1 cellular context compared by ENCODE assay signal in the genomic region with DNA sequence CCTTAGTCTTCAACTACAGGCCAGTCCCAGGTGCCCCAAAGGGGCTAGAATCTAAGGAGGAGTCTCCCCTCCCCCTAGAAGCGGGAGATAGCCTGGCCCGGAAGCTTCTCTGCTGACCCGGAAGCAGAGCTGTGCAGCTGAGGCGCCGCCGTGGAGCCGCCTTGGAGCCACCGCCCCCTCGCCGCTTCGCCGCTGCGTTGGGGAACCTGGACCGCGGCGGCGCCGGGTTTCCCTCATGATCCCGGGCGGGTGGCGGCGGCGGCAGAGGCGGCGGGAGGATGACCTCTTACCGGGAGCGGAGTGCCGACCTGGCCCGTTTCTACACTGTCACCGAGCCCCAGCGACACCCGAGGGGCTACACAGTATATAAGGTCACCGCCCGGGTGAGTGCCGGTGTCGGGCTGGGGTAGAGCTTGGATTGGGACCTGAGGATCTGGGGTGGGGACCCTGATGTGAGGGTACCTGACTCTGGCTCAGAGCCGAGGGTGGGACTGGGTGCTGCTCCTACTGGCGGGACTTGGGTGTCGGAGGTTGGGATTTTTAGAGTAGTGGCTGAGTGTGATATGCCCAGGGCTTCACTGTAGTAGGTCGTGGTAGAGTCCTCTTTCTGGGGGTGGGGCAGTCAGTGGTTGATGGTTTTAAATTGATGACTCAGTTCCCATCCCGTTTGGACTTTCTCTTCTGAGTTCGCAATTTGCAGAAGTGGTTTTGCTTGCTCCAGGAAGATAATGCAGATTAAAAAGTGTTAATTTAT.
A peak's percentile ranks its signal among the peaks of the same experiment; 100 is the strongest.
TF ChIP-seq lines count a peak whose summit lies in the region.

A gene with protein sequence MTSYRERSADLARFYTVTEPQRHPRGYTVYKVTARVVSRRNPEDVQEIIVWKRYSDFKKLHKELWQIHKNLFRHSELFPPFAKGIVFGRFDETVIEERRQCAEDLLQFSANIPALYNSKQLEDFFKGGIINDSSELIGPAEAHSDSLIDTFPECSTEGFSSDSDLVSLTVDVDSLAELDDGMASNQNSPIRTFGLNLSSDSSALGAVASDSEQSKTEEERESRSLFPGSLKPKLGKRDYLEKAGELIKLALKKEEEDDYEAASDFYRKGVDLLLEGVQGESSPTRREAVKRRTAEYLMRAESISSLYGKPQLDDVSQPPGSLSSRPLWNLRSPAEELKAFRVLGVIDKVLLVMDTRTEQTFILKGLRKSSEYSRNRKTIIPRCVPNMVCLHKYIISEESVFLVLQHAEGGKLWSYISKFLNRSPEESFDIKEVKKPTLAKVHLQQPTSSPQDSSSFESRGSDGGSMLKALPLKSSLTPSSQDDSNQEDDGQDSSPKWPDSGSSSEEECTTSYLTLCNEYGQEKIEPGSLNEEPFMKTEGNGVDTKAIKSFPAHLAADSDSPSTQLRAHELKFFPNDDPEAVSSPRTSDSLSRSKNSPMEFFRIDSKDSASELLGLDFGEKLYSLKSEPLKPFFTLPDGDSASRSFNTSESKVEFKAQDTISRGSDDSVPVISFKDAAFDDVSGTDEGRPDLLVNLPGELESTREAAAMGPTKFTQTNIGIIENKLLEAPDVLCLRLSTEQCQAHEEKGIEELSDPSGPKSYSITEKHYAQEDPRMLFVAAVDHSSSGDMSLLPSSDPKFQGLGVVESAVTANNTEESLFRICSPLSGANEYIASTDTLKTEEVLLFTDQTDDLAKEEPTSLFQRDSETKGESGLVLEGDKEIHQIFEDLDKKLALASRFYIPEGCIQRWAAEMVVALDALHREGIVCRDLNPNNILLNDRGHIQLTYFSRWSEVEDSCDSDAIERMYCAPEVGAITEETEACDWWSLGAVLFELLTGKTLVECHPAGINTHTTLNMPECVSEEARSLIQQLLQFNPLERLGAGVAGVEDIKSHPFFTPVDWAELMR (plus strand): TSS at position 115 of the 754 bp plus-strand sequence. CDS start 164 bp downstream, at position 279.

TF ChIP-seq in HepG2, 621 proteins besides CTCF, POLR2A, EP300 and RAD21 (continued from another document and continues in another):
- TF ChIP-seq, protein P1, sequence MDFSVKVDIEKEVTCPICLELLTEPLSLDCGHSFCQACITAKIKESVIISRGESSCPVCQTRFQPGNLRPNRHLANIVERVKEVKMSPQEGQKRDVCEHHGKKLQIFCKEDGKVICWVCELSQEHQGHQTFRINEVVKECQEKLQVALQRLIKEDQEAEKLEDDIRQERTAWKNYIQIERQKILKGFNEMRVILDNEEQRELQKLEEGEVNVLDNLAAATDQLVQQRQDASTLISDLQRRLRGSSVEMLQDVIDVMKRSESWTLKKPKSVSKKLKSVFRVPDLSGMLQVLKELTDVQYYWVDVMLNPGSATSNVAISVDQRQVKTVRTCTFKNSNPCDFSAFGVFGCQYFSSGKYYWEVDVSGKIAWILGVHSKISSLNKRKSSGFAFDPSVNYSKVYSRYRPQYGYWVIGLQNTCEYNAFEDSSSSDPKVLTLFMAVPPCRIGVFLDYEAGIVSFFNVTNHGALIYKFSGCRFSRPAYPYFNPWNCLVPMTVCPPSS (IDR thresholded peaks at IDR 0.05): no peak
- TF ChIP-seq ZNF432 (CRISPR knock-in tag; IDR thresholded peaks at IDR 0.05; ENCODE audit: borderline replicate concordance) (no peak), TBL1XR1 (IDR thresholded peaks at IDR 0.05; ENCODE audit: borderline replicate concordance, low read length, partially characterized antibody) (peak; percentile 77), ZNF552 (CRISPR knock-in tag; IDR thresholded peaks at IDR 0.05; ENCODE audit: borderline replicate concordance) (0 out of 2 replicates have a peak, but pooled peaks have one; percentile 17), STAT5B (CRISPR knock-in tag; IDR thresholded peaks at IDR 0.05) (no peak), SOX6 (IDR thresholded peaks at IDR 0.05) (no peak), SOX6 (CRISPR knock-in tag; IDR thresholded peaks at IDR 0.05) (peak; percentile 48), MLLT10 (CRISPR knock-in tag; IDR thresholded peaks at IDR 0.05) (no peak), NFYC (CRISPR knock-in tag; IDR thresholded peaks at IDR 0.05) (no peak), ZKSCAN1 (IDR thresholded peaks at IDR 0.05; ENCODE audit: low read length) (no peak), ZC3H4 (CRISPR knock-in tag; IDR thresholded peaks at IDR 0.05; ENCODE audit: borderline replicate concordance) (no peak), MAFK (conservative IDR thresholded peaks at IDR 0.05 in 1 of 2, IDR thresholded peaks at IDR 0.05 in 1 of 2; ENCODE audit: low read length in 2 of 2) (peak; percentile 62 to 74; a peak in 3 of 4 replicates), MAFF (IDR thresholded peaks at IDR 0.05; ENCODE audit: low read depth, low read length) (peak; percentile 60), TOPORS (CRISPR knock-in tag; IDR thresholded peaks at IDR 0.05) (0 out of 2 replicates have a peak, but pooled peaks have one; percentile 63), TARDBP (CRISPR knock-in tag; IDR thresholded peaks at IDR 0.05) (peak; percentile 80), PAX8 (CRISPR knock-in tag; IDR thresholded peaks at IDR 0.05; ENCODE audit: borderline replicate concordance) (no peak), ZNF263 (CRISPR knock-in tag; IDR thresholded peaks at IDR 0.05) (no peak), ZNF790 (CRISPR knock-in tag; IDR thresholded peaks at IDR 0.05; ENCODE audit: borderline replicate concordance) (no peak), CAMTA2 (CRISPR knock-in tag; IDR thresholded peaks at IDR 0.05; ENCODE audit: borderline replicate concordance) (no peak), ZNF33A (CRISPR knock-in tag; IDR thresholded peaks at IDR 0.05; ENCODE audit: borderline replicate concordance) (peak; percentile 29; the same call in 1 of the 2 replicates), ZFX (CRISPR knock-in tag; IDR thresholded peaks at IDR 0.05; ENCODE audit: low read depth) (0 out of 2 replicates have a peak, but pooled peaks have one; percentile 14), SOX13 (IDR thresholded peaks at IDR 0.05) (no peak), SOX13 (CRISPR knock-in tag; conservative IDR thresholded peaks at IDR 0.05 in 1 of 2, IDR thresholded peaks at IDR 0.05 in 1 of 2) (no peak; a peak in 1 of 4 replicates), SALL2 (CRISPR knock-in tag; IDR thresholded peaks at IDR 0.05) (no peak), WIZ (CRISPR knock-in tag; IDR thresholded peaks at IDR 0.05) (peak; percentile 62; the same call in 1 of the 2 replicates), TCF7L2 (IDR thresholded peaks at IDR 0.05; ENCODE audit: low read depth, low read length) (no peak)
- TF ChIP-seq, protein P2, sequence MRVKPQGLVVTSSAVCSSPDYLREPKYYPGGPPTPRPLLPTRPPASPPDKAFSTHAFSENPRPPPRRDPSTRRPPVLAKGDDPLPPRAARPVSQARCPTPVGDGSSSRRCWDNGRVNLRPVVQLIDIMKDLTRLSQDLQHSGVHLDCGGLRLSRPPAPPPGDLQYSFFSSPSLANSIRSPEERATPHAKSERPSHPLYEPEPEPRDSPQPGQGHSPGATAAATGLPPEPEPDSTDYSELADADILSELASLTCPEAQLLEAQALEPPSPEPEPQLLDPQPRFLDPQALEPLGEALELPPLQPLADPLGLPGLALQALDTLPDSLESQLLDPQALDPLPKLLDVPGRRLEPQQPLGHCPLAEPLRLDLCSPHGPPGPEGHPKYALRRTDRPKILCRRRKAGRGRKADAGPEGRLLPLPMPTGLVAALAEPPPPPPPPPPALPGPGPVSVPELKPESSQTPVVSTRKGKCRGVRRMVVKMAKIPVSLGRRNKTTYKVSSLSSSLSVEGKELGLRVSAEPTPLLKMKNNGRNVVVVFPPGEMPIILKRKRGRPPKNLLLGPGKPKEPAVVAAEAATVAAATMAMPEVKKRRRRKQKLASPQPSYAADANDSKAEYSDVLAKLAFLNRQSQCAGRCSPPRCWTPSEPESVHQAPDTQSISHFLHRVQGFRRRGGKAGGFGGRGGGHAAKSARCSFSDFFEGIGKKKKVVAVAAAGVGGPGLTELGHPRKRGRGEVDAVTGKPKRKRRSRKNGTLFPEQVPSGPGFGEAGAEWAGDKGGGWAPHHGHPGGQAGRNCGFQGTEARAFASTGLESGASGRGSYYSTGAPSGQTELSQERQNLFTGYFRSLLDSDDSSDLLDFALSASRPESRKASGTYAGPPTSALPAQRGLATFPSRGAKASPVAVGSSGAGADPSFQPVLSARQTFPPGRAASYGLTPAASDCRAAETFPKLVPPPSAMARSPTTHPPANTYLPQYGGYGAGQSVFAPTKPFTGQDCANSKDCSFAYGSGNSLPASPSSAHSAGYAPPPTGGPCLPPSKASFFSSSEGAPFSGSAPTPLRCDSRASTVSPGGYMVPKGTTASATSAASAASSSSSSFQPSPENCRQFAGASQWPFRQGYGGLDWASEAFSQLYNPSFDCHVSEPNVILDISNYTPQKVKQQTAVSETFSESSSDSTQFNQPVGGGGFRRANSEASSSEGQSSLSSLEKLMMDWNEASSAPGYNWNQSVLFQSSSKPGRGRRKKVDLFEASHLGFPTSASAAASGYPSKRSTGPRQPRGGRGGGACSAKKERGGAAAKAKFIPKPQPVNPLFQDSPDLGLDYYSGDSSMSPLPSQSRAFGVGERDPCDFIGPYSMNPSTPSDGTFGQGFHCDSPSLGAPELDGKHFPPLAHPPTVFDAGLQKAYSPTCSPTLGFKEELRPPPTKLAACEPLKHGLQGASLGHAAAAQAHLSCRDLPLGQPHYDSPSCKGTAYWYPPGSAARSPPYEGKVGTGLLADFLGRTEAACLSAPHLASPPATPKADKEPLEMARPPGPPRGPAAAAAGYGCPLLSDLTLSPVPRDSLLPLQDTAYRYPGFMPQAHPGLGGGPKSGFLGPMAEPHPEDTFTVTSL (CRISPR knock-in tag; IDR thresholded peaks at IDR 0.05; ENCODE audit: borderline replicate concordance): no peak; the same call in 1 of the 2 replicates
- TF ChIP-seq, protein P3, sequence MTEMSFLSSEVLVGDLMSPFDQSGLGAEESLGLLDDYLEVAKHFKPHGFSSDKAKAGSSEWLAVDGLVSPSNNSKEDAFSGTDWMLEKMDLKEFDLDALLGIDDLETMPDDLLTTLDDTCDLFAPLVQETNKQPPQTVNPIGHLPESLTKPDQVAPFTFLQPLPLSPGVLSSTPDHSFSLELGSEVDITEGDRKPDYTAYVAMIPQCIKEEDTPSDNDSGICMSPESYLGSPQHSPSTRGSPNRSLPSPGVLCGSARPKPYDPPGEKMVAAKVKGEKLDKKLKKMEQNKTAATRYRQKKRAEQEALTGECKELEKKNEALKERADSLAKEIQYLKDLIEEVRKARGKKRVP (CRISPR knock-in tag; IDR thresholded peaks at IDR 0.05): 0 out of 4 replicates have a peak, but pooled peaks of 1 of the 2 experiments have one; percentile 49
- TF ChIP-seq, protein P4, sequence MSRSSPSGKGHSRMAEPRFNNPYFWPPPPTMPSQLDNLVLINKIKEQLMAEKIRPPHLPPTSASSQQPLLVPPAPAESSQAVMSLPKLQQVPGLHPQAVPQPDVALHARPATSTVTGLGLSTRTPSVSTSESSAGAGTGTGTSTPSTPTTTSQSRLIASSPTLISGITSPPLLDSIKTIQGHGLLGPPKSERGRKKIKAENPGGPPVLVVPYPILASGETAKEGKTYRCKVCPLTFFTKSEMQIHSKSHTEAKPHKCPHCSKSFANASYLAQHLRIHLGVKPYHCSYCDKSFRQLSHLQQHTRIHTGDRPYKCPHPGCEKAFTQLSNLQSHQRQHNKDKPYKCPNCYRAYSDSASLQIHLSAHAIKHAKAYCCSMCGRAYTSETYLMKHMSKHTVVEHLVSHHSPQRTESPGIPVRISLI (CRISPR knock-in tag; IDR thresholded peaks at IDR 0.05; ENCODE audit: borderline replicate concordance): peak; percentile 37; the same call in 1 of the 2 replicates
- TF ChIP-seq, protein P5, sequence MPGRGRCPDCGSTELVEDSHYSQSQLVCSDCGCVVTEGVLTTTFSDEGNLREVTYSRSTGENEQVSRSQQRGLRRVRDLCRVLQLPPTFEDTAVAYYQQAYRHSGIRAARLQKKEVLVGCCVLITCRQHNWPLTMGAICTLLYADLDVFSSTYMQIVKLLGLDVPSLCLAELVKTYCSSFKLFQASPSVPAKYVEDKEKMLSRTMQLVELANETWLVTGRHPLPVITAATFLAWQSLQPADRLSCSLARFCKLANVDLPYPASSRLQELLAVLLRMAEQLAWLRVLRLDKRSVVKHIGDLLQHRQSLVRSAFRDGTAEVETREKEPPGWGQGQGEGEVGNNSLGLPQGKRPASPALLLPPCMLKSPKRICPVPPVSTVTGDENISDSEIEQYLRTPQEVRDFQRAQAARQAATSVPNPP (CRISPR knock-in tag; IDR thresholded peaks at IDR 0.05): peak; percentile 81; the same call in 1 of the 2 replicates
- TF ChIP-seq, protein P6, sequence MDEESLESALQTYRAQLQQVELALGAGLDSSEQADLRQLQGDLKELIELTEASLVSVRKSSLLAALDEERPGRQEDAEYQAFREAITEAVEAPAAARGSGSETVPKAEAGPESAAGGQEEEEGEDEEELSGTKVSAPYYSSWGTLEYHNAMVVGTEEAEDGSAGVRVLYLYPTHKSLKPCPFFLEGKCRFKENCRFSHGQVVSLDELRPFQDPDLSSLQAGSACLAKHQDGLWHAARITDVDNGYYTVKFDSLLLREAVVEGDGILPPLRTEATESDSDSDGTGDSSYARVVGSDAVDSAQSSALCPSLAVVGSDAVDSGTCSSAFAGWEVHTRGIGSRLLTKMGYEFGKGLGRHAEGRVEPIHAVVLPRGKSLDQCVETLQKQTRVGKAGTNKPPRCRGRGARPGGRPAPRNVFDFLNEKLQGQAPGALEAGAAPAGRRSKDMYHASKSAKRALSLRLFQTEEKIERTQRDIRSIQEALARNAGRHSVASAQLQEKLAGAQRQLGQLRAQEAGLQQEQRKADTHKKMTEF (CRISPR knock-in tag; IDR thresholded peaks at IDR 0.05): peak; percentile 76
- TF ChIP-seq, protein P7, sequence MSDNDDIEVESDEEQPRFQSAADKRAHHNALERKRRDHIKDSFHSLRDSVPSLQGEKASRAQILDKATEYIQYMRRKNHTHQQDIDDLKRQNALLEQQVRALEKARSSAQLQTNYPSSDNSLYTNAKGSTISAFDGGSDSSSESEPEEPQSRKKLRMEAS (IDR thresholded peaks at IDR 0.05): peak; percentile 80; the same call in 1 of the 2 replicates
- TF ChIP-seq, protein P8, sequence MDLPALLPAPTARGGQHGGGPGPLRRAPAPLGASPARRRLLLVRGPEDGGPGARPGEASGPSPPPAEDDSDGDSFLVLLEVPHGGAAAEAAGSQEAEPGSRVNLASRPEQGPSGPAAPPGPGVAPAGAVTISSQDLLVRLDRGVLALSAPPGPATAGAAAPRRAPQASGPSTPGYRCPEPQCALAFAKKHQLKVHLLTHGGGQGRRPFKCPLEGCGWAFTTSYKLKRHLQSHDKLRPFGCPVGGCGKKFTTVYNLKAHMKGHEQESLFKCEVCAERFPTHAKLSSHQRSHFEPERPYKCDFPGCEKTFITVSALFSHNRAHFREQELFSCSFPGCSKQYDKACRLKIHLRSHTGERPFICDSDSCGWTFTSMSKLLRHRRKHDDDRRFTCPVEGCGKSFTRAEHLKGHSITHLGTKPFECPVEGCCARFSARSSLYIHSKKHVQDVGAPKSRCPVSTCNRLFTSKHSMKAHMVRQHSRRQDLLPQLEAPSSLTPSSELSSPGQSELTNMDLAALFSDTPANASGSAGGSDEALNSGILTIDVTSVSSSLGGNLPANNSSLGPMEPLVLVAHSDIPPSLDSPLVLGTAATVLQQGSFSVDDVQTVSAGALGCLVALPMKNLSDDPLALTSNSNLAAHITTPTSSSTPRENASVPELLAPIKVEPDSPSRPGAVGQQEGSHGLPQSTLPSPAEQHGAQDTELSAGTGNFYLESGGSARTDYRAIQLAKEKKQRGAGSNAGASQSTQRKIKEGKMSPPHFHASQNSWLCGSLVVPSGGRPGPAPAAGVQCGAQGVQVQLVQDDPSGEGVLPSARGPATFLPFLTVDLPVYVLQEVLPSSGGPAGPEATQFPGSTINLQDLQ (CRISPR knock-in tag; IDR thresholded peaks at IDR 0.05): no peak
